ENCODE assay signal across 8 cellular contexts in the genomic region with DNA sequence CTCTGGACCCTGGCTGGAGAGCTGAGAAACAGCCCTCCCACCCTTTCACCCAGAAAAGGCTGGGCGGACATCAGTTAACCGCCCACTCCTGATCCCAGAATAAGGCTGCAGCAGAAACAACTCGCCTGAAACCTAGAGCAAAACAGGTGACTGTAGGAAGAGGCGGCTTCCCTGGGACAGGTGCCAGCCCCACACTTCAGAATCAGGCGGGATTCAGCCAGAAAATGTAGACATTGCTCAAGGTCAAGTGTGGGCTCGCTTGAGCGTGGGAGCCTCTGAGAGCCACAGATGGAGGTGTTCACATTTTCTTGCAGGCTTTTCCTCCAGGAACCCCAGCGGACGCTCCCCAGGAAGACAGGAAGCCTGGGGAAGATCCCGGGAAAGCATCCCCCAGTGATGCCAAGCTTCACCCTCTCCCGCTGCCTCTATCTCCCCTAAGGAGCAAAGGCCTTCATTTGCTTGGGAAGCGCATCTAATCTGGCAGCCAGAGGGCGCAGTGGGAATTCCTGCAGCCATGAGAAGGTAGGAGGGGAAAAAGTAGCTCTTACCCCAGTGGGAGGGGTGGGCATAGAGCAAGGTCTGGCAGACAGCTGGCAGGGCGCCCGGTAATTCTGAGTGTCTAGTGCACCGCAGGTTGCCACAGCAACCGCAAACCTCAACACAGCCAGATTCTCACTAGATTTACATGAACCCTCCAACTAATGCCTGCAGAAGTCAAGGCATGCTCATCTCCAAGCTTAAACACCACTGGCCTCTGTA.
DNase-seq lines count a peak whose midpoint lies in the region; ATAC-seq, FAIRE-seq and TF ChIP-seq lines count a peak whose summit lies in the region.

No MANE protein-coding gene starts in this region.

- POLR2A ChIA-PET in A549 (lab: Yijun Ruan, JAX) (no interaction called here), HCT116 (lab: Charles Lee) (no interaction called here), HepG2 (lab: Yijun Ruan, JAX) (no interaction called here)

- H3K79me2 ChIP-seq in HCT116 (ENCODE audit: insufficient read depth, low read length) (no peaks in the 10 kb centered on the region), HepG2 (ENCODE audit: insufficient read depth, low read length) (no peaks in the 10 kb centered on the region)

- 0 out of 3 replicates have a peak overlapping the region, but pooled peaks have one; percentile 22 for H3K4me2 ChIP-seq in A549
- H3K4me2 ChIP-seq in HCT116 (ENCODE audit: low read length), result no peak overlapping the region
- H3K4me2 ChIP-seq in HepG2 (ENCODE audit: low read depth, low read length), result no peak overlapping the region

- no peak overlapping the region for H3K9ac ChIP-seq in HCT116 (ENCODE audit: low read length)
- no peak overlapping the region for H3K9ac ChIP-seq in HepG2 (ENCODE audit: insufficient read depth, low read depth, low read length)

- FAIRE-seq in A549 (lab: Jason Lieb, UNC) (no peak), HepG2 (lab: Jason Lieb, UNC) (peak; percentile 60)

- H3K36me3 ChIP-seq in HCT116 (ENCODE audit: control insufficient read depth in 1 of 2, insufficient read depth in 2 of 2, low read length in 2 of 2) (no peaks in the 10 kb centered on the region), brain microvascular endothelial cell (replicated peaks) (no peaks in the 10 kb centered on the region), HepG2 (replicated peaks in 1 of 2; ENCODE audit: control insufficient read depth in 1 of 2, insufficient read depth in 2 of 2, low read length in 2 of 2) (no peaks in the 10 kb centered on the region), spleen (no peaks in the 10 kb centered on the region)

- BruUV-seq in HCT116 (replicated peaks; lab: Mats Ljungman, UMichigan) (no TSS peak), HepG2 (replicated peaks; lab: Mats Ljungman, UMichigan) (no TSS peak)

- WGBS in A549 (ENCODE audit: missing lambda C conversion rate), result 37% methylated on average over 17 of the region's 17 CpGs
- 34% methylated on average over 6 of the region's 17 CpGs for WGBS in HepG2 (ENCODE audit: low lambda C conversion rate)
- 44 to 58% (median 47%) methylated on average over 13 to 17 of the region's 17 CpGs for WGBS in spleen, 5 donors

- peak; percentile 38 to 75 for DNase-seq in A549 (ENCODE audit: low read depth in 1 of 2, low spot score in 1 of 2)
- DNase-seq in HCT116 (ENCODE audit: low read depth, low spot score), result peak; percentile 22
- DNase-seq in NCI-H345 treated with DMSO at 0.1 percent for 48 hours (lab: John Stamatoyannopoulos, UW; ENCODE audit: unreplicated experiment), result peak; percentile 93
- peak; percentile 68 for DNase-seq in brain microvascular endothelial cell
- peak; percentile 83 for DNase-seq in HepG2 (ENCODE audit: low spot score)
- no peak for DNase-seq in spleen

- TF ChIP-seq CTCF in A549 (IDR thresholded peaks at IDR 0.05), result peak; percentile 58
- peak in 2 of 3 experiments; percentile 60 to 62; a peak in 4 of 6 replicates for TF ChIP-seq CTCF in HCT116 (IDR thresholded peaks at IDR 0.05 in 2 of 3, conservative IDR thresholded peaks at IDR 0.05 in 1 of 3; ENCODE audit: borderline replicate concordance in 1 of 3, insufficient read depth in 1 of 3, low read depth in 2 of 3, low read length in 2 of 3)
- TF ChIP-seq CTCF in brain microvascular endothelial cell (IDR thresholded peaks at IDR 0.05; ENCODE audit: low read depth, low read length, missing control alignments), result peak; percentile 83
- peak; percentile 84 for TF ChIP-seq CTCF in HepG2 (CRISPR knock-in tag; IDR thresholded peaks at IDR 0.05)
- peak in 5 of 11 experiments; percentile 10 to 53 (median 45) for TF ChIP-seq CTCF in spleen (IDR thresholded peaks at IDR 0.05 in 8 of 11, conservative IDR thresholded peaks at IDR 0.05 in 3 of 11)

- H3K9me3 ChIP-seq in A549 (no peaks in the 10 kb centered on the region), HCT116 (ENCODE audit: control insufficient read depth in 1 of 2, insufficient read depth in 1 of 2, low read depth in 1 of 2, low read length in 2 of 2) (no peaks in the 10 kb centered on the region), HepG2 (ENCODE audit: low read length) (no peaks in the 10 kb centered on the region), spleen (no peaks in the 10 kb centered on the region)

- CTCF ChIA-PET in A549 (lab: Yijun Ruan, JAX), result interaction anchor here (0.9 to 3.3 kb wide), 19 partner anchors 8 to 1048 kb away, joined by 3 to 41 read pairs (median 4); no protein-coding TSS in a partner anchor
- CTCF ChIA-PET in HCT116 (lab: Charles Lee), result interaction anchor here (0.6 to 1.0 kb wide), 4 partner anchors 26 to 1133 kb away, joined by 3 read pairs; no protein-coding TSS in a partner anchor
- CTCF ChIA-PET in HepG2 (lab: Yijun Ruan, JAX; ENCODE audit: low intra/inter-chr PET ratio, low total read pairs), result interaction anchor here (1.7 kb wide), 1 partner anchor 28 kb away, joined by 7 read pairs; no protein-coding TSS in a partner anchor

- peak; percentile 41; a peak in 3 of 5 replicates for TF ChIP-seq RAD21 in A549 (conservative IDR thresholded peaks at IDR 0.05 in 1 of 2, IDR thresholded peaks at IDR 0.05 in 1 of 2)
- 0 out of 2 replicates have a peak, but pooled peaks have one; percentile 15 for TF ChIP-seq RAD21 in HCT116 (IDR thresholded peaks at IDR 0.05; ENCODE audit: low read depth)
- TF ChIP-seq RAD21 in HepG2 (CRISPR knock-in tag; IDR thresholded peaks at IDR 0.05), result peak; percentile 49

- H3K4me3 ChIP-seq in A549 (no peak overlapping the region), HCT116 (replicated peaks in 1 of 2; ENCODE audit: low read depth in 1 of 2, low read length in 2 of 2) (no peak overlapping the region), brain microvascular endothelial cell (ENCODE audit: low read depth, low read length) (no peak overlapping the region), HepG2 (replicated peaks in 1 of 3; ENCODE audit: insufficient read depth in 1 of 3, low read depth in 2 of 3, low read length in 3 of 3) (no peak overlapping the region), spleen (no peak overlapping the region)

- RAD21 ChIA-PET in HCT116 (lab: Charles Lee; ENCODE audit: low non-redundant PET in 1 of 2, low total read pairs in 2 of 2, uncharacterized antibody in 2 of 2, unreplicated experiment in 2 of 2), result no interaction called here

- H3K27me3 ChIP-seq in HCT116 (ENCODE audit: insufficient read depth, low read length) (no peaks in the 10 kb centered on the region), brain microvascular endothelial cell (replicated peaks) (no peaks in the 10 kb centered on the region), HepG2 (ENCODE audit: control insufficient read depth in 1 of 2, insufficient read depth in 2 of 2, low read length in 2 of 2) (no peaks in the 10 kb centered on the region), spleen (replicated peaks in 1 of 7) (no peaks in the 10 kb centered on the region)

- no peak overlapping the region for H3K27ac ChIP-seq in A549
- H3K27ac ChIP-seq in HCT116 (ENCODE audit: low read depth, low read length), result no peak overlapping the region
- H3K27ac ChIP-seq in brain microvascular endothelial cell, result no peak overlapping the region
- no peak overlapping the region for H3K27ac ChIP-seq in HepG2 (ENCODE audit: extremely low read length, insufficient read depth, low read length)
- H3K27ac ChIP-seq in spleen, result no peak overlapping the region

- in situ Hi-C loops in brain microvascular endothelial cell (cut with HindIII; ENCODE audit: low pct_ligation_motif_present, low sequenced_read_pairs) (no loop called here), HepG2 (cut with HindIII; ENCODE audit: extremely low pct_ligation_motif_present, low pct_unique_long_range_greater_than_20kb) (no loop called here)

- H4K20me1 ChIP-seq in HCT116 (ENCODE audit: insufficient read depth), result no peaks in the 10 kb centered on the region
- no peaks in the 10 kb centered on the region for H4K20me1 ChIP-seq in HepG2 (ENCODE audit: insufficient read depth, low read length)

- H3K4me1 ChIP-seq in A549 (peaks cover 5% of the 10 kb centered on the region; the same call in 1 of the 3 replicates), HCT116 (ENCODE audit: control insufficient read depth in 1 of 2, insufficient read depth in 2 of 2, low read length in 2 of 2) (no peaks in the 10 kb centered on the region), HepG2 (ENCODE audit: insufficient read depth, low read length) (peaks cover 24% of the 10 kb centered on the region), spleen (peaks cover 0 to 7% (median 0%) of the 10 kb centered on the region in 6 donors)

- intact Hi-C loops in HCT116 (cut with micrococcal nuclease) (no loop called here), HepG2 (cut with micrococcal nuclease; ENCODE audit: unreplicated experiment) (no loop called here), spleen (cut with DNase I; ENCODE audit: low total_unique reads) (no loop called here)

- TF ChIP-seq POLR2A in A549 (IDR thresholded peaks at IDR 0.05; ENCODE audit: low read length) (no peak), HCT116 (IDR thresholded peaks at IDR 0.05; ENCODE audit: borderline replicate concordance, extremely low read depth, insufficient read depth, insufficient read length) (no peak), HepG2 (IDR thresholded peaks at IDR 0.05; ENCODE audit: insufficient read depth in 1 of 2, low read depth in 2 of 2, low read length in 2 of 2) (no peak), spleen (IDR thresholded peaks at IDR 0.05) (no peak)

- H3K9me2 ChIP-seq in HCT116 (ENCODE audit: insufficient read depth), result no peaks in the 10 kb centered on the region

- ATAC-seq in A549 (peak; percentile 42 to 82; a peak in 4 of 6 replicates), HCT116 (peak; percentile 71), HepG2 (peak; percentile 76), HG02840 (IDR thresholded peaks at IDR 0.05; ENCODE audit: low FRiP score, unreplicated experiment) (no peak), GM18517 (IDR thresholded peaks at IDR 0.05; ENCODE audit: unreplicated experiment) (no peak)

- TF ChIP-seq EP300 in A549 (IDR thresholded peaks at IDR 0.05) (no peak), HepG2 (IDR thresholded peaks at IDR 0.05; ENCODE audit: low read depth in 2 of 2, low read length in 2 of 2) (no peak), HepG2 (CRISPR knock-in tag; IDR thresholded peaks at IDR 0.05; ENCODE audit: borderline replicate concordance) (no peak)

- H2AFZ ChIP-seq in HCT116 (ENCODE audit: low read depth, low read length, poor library complexity, severe bottlenecking) (no peak overlapping the region), HepG2 (ENCODE audit: low read length) (no peak overlapping the region)

TF ChIP-seq in A549, 52 proteins besides CTCF, POLR2A, EP300 and RAD21:
- TF ChIP-seq ZSCAN20 (CRISPR knock-in tag; IDR thresholded peaks at IDR 0.05) (no peak), SMC3 (IDR thresholded peaks at IDR 0.05) (peak; percentile 37; the same call in 1 of the 3 replicates), ESRRA (IDR thresholded peaks at IDR 0.05; ENCODE audit: borderline replicate concordance, low read length) (no peak)

TF ChIP-seq in HCT116, 20 proteins besides CTCF, POLR2A, EP300 and RAD21 (continues in another document):
- TF ChIP-seq, protein P1, sequence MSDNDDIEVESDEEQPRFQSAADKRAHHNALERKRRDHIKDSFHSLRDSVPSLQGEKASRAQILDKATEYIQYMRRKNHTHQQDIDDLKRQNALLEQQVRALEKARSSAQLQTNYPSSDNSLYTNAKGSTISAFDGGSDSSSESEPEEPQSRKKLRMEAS (IDR thresholded peaks at IDR 0.05), result no peak

TF ChIP-seq in HepG2, 621 proteins besides CTCF, POLR2A, EP300 and RAD21 (continues in another document):
- no peak for TF ChIP-seq ZKSCAN1 (IDR thresholded peaks at IDR 0.05; ENCODE audit: low read length)
- no peak for TF ChIP-seq KLF13 (CRISPR knock-in tag; IDR thresholded peaks at IDR 0.05)

Comparison
In these comparisons a context has a peak if more than half of its experiments do, and no peak if none do; other contexts are left out.
1. ATAC-seq: peak in A549 (2 of 2), HCT116 (single experiment) and HepG2 (single experiment); none in HG02840 (single experiment) and GM18517 (single experiment).
2. Of the 38 proteins assayed by ChIP-seq in both HepG2 and A549: peak only in HepG2: none; only in A549: none; in both: CTCF, RAD21 and SMC3; in neither: 35.